In genomic region chr9:114001410-114001685, GRCh38 we compare ENCODE assay signal across 20 cellular contexts.
"Had no signal": no experiment of that assay in that cellular context is flagged by ENCODE, and none has a peak within 500 bp of the region (broad histone marks: within the 10 kb centered on the region; RNA-seq: fewer than 3 reads in every experiment).

No MANE protein-coding gene starts in this region.

- H3K27ac ChIP-seq: SJSA1, SK-N-MC had no signal

- DNase-seq: Kasumi-1, KG1, MM.1S, NCI-H1092 treated with DMSO at 0.1 percent for 48 hours, NCI-H1436, NCI-H187, NCI-H2029, NCI-H2081 treated with DMSO at 0.1 percent for 48 hours, NCI-H2171, NCI-H226, NCI-H446, NCI-H510A, NCI-H524 treated with DMSO at 0.1 percent for 48 hours, NCI-H69, NCI-H774, Right ventricle myocardium superior, RPMI8226, SIG-M5 had no signal

- H3K9me3 ChIP-seq: SJSA1 had no signal

- H3K4me3 ChIP-seq: SJSA1, SK-N-MC had no signal

- H3K27me3 ChIP-seq: SJSA1 had no signal

- H3K4me1 ChIP-seq: SJSA1 had no signal
